Comparison of ENCODE assay signal across 1 cellular context in the genomic region with DNA sequence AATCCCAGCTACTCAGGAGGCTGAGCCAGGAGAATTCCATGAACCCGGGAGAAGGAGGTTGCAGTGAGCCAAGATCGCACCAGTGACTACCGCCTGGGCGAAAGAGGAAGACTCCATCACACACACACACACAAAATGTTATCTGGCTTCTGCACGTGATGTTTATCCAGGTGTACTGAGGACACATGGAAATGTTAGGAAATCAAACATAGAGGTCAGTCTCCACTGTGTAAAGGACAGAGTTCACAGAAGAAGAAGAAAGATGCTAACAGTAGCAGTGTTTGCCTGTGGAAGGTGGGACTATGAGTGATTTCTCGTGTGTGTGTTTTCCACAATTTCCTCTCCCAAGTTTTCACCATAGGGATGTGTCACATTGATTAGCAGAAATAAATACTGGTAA.
TF ChIP-seq lines count a peak whose summit lies in the region.

No MANE protein-coding gene starts in this region.

TF ChIP-seq in HepG2, 621 proteins besides CTCF, POLR2A, EP300 and RAD21 (continued from another document and continues in another):
- TF ChIP-seq, protein P1, sequence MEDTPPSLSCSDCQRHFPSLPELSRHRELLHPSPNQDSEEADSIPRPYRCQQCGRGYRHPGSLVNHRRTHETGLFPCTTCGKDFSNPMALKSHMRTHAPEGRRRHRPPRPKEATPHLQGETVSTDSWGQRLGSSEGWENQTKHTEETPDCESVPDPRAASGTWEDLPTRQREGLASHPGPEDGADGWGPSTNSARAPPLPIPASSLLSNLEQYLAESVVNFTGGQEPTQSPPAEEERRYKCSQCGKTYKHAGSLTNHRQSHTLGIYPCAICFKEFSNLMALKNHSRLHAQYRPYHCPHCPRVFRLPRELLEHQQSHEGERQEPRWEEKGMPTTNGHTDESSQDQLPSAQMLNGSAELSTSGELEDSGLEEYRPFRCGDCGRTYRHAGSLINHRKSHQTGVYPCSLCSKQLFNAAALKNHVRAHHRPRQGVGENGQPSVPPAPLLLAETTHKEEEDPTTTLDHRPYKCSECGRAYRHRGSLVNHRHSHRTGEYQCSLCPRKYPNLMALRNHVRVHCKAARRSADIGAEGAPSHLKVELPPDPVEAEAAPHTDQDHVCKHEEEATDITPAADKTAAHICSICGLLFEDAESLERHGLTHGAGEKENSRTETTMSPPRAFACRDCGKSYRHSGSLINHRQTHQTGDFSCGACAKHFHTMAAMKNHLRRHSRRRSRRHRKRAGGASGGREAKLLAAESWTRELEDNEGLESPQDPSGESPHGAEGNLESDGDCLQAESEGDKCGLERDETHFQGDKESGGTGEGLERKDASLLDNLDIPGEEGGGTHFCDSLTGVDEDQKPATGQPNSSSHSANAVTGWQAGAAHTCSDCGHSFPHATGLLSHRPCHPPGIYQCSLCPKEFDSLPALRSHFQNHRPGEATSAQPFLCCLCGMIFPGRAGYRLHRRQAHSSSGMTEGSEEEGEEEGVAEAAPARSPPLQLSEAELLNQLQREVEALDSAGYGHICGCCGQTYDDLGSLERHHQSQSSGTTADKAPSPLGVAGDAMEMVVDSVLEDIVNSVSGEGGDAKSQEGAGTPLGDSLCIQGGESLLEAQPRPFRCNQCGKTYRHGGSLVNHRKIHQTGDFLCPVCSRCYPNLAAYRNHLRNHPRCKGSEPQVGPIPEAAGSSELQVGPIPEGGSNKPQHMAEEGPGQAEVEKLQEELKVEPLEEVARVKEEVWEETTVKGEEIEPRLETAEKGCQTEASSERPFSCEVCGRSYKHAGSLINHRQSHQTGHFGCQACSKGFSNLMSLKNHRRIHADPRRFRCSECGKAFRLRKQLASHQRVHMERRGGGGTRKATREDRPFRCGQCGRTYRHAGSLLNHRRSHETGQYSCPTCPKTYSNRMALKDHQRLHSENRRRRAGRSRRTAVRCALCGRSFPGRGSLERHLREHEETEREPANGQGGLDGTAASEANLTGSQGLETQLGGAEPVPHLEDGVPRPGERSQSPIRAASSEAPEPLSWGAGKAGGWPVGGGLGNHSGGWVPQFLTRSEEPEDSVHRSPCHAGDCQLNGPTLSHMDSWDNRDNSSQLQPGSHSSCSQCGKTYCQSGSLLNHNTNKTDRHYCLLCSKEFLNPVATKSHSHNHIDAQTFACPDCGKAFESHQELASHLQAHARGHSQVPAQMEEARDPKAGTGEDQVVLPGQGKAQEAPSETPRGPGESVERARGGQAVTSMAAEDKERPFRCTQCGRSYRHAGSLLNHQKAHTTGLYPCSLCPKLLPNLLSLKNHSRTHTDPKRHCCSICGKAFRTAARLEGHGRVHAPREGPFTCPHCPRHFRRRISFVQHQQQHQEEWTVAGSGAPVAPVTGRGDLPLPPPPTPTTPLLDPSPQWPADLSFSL (CRISPR knock-in tag; IDR thresholded peaks at IDR 0.05): peak; percentile 90
- TF ChIP-seq MEIS1 (CRISPR knock-in tag; IDR thresholded peaks at IDR 0.05; ENCODE audit: borderline replicate concordance) (no peak), ZFP1 (CRISPR knock-in tag; IDR thresholded peaks at IDR 0.05) (peak; percentile 50; the same call in 1 of the 2 replicates), ZNF724P (CRISPR knock-in tag; IDR thresholded peaks at IDR 0.05; ENCODE audit: borderline replicate concordance) (no peak), CREB1 (IDR thresholded peaks at IDR 0.05) (no peak), CREB1 (CRISPR knock-in tag; IDR thresholded peaks at IDR 0.05) (no peak), CENPX (CRISPR knock-in tag; IDR thresholded peaks at IDR 0.05) (no peak), KAT2B (IDR thresholded peaks at IDR 0.05; ENCODE audit: borderline replicate concordance, low read depth, low read length) (no peak), RBM39 (IDR thresholded peaks at IDR 0.05; ENCODE audit: low read depth, low read length, poor library complexity, severe bottlenecking) (no peak), GLI4 (CRISPR knock-in tag; IDR thresholded peaks at IDR 0.05; ENCODE audit: borderline replicate concordance) (no peak), ZNF430 (CRISPR knock-in tag; IDR thresholded peaks at IDR 0.05) (no peak), ZNF570 (CRISPR knock-in tag; IDR thresholded peaks at IDR 0.05; ENCODE audit: borderline replicate concordance) (no peak), DMAP1 (CRISPR knock-in tag; IDR thresholded peaks at IDR 0.05) (no peak), NFRKB (IDR thresholded peaks at IDR 0.05) (no peak), CHD4 (IDR thresholded peaks at IDR 0.05; ENCODE audit: borderline replicate concordance, low read length) (no peak), FOXJ3 (CRISPR knock-in tag; IDR thresholded peaks at IDR 0.05; ENCODE audit: borderline replicate concordance) (peak; percentile 88; the same call in 1 of the 2 replicates), ZNF75D (CRISPR knock-in tag; IDR thresholded peaks at IDR 0.05; ENCODE audit: borderline replicate concordance) (no peak), SMYD3 (CRISPR knock-in tag; IDR thresholded peaks at IDR 0.05) (no peak), TBL1XR1 (IDR thresholded peaks at IDR 0.05; ENCODE audit: borderline replicate concordance, low read length, partially characterized antibody) (peak; percentile 39), SAP130 (CRISPR knock-in tag; IDR thresholded peaks at IDR 0.05; ENCODE audit: low read depth) (peak; percentile 71), TEAD3 (CRISPR knock-in tag; optimal IDR thresholded peaks at IDR 0.05; ENCODE audit: borderline replicate concordance) (peak; percentile 65), CCDC6 (CRISPR knock-in tag; IDR thresholded peaks at IDR 0.05) (0 out of 2 replicates have a peak, but pooled peaks have one; percentile 34), ZNF432 (CRISPR knock-in tag; IDR thresholded peaks at IDR 0.05; ENCODE audit: borderline replicate concordance) (no peak), ZNF337 (CRISPR knock-in tag; IDR thresholded peaks at IDR 0.05; ENCODE audit: borderline replicate concordance, low read depth) (no peak), GABPA (IDR thresholded peaks at IDR 0.05; ENCODE audit: low read depth, low read length) (no peak), GABPA (CRISPR knock-in tag; IDR thresholded peaks at IDR 0.05; ENCODE audit: low read depth) (no peak), FOXK1 (CRISPR knock-in tag; IDR thresholded peaks at IDR 0.05; ENCODE audit: borderline replicate concordance, low read depth) (peak; percentile 82; the same call in 1 of the 2 replicates), CCAR2 (optimal IDR thresholded peaks at IDR 0.05; ENCODE audit: low read depth, low read length) (no peak), FOXO1 (CRISPR knock-in tag; IDR thresholded peaks at IDR 0.05) (peak; percentile 93), ZNF44 (CRISPR knock-in tag; IDR thresholded peaks at IDR 0.05) (no peak), ZZZ3 (CRISPR knock-in tag; IDR thresholded peaks at IDR 0.05; ENCODE audit: borderline replicate concordance) (no peak), ZNF451 (CRISPR knock-in tag; IDR thresholded peaks at IDR 0.05) (no peak), TCF7 (IDR thresholded peaks at IDR 0.05; ENCODE audit: low read depth) (peak; percentile 82), FOSL1 (CRISPR knock-in tag; IDR thresholded peaks at IDR 0.05; ENCODE audit: borderline replicate concordance) (no peak), ZNF891 (CRISPR knock-in tag; IDR thresholded peaks at IDR 0.05) (no peak), ZNF652 (CRISPR knock-in tag; IDR thresholded peaks at IDR 0.05; ENCODE audit: borderline replicate concordance, low read depth) (peak; percentile 38; the same call in 1 of the 2 replicates), DR1 (CRISPR knock-in tag; IDR thresholded peaks at IDR 0.05) (no peak; the same call in 1 of the 2 replicates), ZNF496 (CRISPR knock-in tag; IDR thresholded peaks at IDR 0.05; ENCODE audit: insufficient replicate concordance) (no peak), RARA (CRISPR knock-in tag; IDR thresholded peaks at IDR 0.05) (peak; percentile 90), ZNF367 (CRISPR knock-in tag; IDR thresholded peaks at IDR 0.05; ENCODE audit: borderline replicate concordance) (no peak), NFE2L1 (CRISPR knock-in tag; IDR thresholded peaks at IDR 0.05; ENCODE audit: borderline replicate concordance) (no peak), ZSCAN31 (CRISPR knock-in tag; IDR thresholded peaks at IDR 0.05; ENCODE audit: low read depth) (no peak), ZFX (CRISPR knock-in tag; IDR thresholded peaks at IDR 0.05; ENCODE audit: low read depth) (no peak), ZNF749 (CRISPR knock-in tag; IDR thresholded peaks at IDR 0.05; ENCODE audit: borderline replicate concordance) (no peak)
- TF ChIP-seq, protein P2, sequence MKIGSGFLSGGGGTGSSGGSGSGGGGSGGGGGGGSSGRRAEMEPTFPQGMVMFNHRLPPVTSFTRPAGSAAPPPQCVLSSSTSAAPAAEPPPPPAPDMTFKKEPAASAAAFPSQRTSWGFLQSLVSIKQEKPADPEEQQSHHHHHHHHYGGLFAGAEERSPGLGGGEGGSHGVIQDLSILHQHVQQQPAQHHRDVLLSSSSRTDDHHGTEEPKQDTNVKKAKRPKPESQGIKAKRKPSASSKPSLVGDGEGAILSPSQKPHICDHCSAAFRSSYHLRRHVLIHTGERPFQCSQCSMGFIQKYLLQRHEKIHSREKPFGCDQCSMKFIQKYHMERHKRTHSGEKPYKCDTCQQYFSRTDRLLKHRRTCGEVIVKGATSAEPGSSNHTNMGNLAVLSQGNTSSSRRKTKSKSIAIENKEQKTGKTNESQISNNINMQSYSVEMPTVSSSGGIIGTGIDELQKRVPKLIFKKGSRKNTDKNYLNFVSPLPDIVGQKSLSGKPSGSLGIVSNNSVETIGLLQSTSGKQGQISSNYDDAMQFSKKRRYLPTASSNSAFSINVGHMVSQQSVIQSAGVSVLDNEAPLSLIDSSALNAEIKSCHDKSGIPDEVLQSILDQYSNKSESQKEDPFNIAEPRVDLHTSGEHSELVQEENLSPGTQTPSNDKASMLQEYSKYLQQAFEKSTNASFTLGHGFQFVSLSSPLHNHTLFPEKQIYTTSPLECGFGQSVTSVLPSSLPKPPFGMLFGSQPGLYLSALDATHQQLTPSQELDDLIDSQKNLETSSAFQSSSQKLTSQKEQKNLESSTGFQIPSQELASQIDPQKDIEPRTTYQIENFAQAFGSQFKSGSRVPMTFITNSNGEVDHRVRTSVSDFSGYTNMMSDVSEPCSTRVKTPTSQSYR (CRISPR knock-in tag; IDR thresholded peaks at IDR 0.05; ENCODE audit: borderline replicate concordance): peak; percentile 44; the same call in 1 of the 2 replicates
- TF ChIP-seq, protein P3, sequence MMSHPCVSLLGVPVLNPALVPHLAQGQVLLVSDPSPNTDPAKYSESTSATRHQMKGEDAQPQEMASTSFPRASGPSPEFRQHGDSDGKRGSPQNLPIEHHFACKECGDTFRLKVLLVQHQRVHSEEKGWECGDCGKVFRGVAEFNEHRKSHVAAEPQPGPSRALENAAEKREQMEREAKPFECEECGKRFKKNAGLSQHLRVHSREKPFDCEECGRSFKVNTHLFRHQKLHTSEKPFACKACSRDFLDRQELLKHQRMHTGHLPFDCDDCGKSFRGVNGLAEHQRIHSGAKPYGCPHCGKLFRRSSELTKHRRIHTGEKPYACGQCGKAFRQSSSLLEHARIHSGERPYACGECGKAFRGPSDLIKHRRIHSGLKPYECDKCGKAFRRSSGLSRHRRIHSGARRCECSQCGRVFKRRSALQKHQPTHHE (CRISPR knock-in tag; IDR thresholded peaks at IDR 0.05; ENCODE audit: borderline replicate concordance): no peak
- TF ChIP-seq, protein P4, sequence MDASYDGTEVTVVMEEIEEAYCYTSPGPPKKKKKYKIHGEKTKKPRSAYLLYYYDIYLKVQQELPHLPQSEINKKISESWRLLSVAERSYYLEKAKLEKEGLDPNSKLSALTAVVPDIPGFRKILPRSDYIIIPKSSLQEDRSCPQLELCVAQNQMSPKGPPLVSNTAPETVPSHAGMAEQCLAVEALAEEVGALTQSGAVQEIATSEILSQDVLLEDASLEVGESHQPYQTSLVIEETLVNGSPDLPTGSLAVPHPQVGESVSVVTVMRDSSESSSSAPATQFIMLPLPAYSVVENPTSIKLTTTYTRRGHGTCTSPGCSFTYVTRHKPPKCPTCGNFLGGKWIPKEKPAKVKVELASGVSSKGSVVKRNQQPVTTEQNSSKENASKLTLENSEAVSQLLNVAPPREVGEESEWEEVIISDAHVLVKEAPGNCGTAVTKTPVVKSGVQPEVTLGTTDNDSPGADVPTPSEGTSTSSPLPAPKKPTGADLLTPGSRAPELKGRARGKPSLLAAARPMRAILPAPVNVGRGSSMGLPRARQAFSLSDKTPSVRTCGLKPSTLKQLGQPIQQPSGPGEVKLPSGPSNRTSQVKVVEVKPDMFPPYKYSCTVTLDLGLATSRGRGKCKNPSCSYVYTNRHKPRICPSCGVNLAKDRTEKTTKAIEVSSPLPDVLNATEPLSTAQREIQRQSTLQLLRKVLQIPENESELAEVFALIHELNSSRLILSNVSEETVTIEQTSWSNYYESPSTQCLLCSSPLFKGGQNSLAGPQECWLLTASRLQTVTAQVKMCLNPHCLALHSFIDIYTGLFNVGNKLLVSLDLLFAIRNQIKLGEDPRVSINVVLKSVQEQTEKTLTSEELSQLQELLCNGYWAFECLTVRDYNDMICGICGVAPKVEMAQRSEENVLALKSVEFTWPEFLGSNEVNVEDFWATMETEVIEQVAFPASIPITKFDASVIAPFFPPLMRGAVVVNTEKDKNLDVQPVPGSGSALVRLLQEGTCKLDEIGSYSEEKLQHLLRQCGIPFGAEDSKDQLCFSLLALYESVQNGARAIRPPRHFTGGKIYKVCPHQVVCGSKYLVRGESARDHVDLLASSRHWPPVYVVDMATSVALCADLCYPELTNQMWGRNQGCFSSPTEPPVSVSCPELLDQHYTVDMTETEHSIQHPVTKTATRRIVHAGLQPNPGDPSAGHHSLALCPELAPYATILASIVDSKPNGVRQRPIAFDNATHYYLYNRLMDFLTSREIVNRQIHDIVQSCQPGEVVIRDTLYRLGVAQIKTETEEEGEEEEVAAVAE (CRISPR knock-in tag; IDR thresholded peaks at IDR 0.05; ENCODE audit: borderline replicate concordance): peak; percentile 51; the same call in 1 of the 2 replicates
- TF ChIP-seq, protein P5, sequence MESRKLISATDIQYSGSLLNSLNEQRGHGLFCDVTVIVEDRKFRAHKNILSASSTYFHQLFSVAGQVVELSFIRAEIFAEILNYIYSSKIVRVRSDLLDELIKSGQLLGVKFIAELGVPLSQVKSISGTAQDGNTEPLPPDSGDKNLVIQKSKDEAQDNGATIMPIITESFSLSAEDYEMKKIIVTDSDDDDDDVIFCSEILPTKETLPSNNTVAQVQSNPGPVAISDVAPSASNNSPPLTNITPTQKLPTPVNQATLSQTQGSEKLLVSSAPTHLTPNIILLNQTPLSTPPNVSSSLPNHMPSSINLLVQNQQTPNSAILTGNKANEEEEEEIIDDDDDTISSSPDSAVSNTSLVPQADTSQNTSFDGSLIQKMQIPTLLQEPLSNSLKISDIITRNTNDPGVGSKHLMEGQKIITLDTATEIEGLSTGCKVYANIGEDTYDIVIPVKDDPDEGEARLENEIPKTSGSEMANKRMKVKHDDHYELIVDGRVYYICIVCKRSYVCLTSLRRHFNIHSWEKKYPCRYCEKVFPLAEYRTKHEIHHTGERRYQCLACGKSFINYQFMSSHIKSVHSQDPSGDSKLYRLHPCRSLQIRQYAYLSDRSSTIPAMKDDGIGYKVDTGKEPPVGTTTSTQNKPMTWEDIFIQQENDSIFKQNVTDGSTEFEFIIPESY (CRISPR knock-in tag; IDR thresholded peaks at IDR 0.05): peak; percentile 38; the same call in 1 of the 2 replicates
